Comparison of ENCODE assay signal across 14 cellular contexts in genomic region chr12:203074-203461, GRCh38. TPM values are rescaled to one million over a fixed set of nuclear protein-coding genes. Genes with fewer than 3 reads are reported as not detected.
DNase-seq lines count a peak whose midpoint lies in the region; FAIRE-seq and TF ChIP-seq lines count a peak whose summit lies in the region.
"Had no signal": no experiment of that assay in that cellular context is flagged by ENCODE, and none has a peak within 500 bp of the region (broad histone marks: within the 10 kb centered on the region; RNA-seq: fewer than 3 reads in every experiment).

No MANE protein-coding gene starts in this region.

- H3K27me3 ChIP-seq in SJSA1 (replicated peaks) = peaks cover 89% of the 10 kb centered on the region
- H3K27me3 ChIP-seq in esophagus muscularis mucosa = peaks cover 0 to 84% (median 17%) of the 10 kb centered on the region in 4 donors
- H3K27me3 ChIP-seq in osteoblast (ENCODE audit: insufficient read depth, low read length) = peaks cover 64% of the 10 kb centered on the region
- peaks cover 52% of the 10 kb centered on the region for H3K27me3 ChIP-seq in transverse colon

- TF ChIP-seq CTCF in esophagus muscularis mucosa (IDR thresholded peaks at IDR 0.05) = no peak
- no peak for TF ChIP-seq CTCF in osteoblast (IDR thresholded peaks at IDR 0.05; ENCODE audit: extremely low read depth, low read depth, low read length)
- TF ChIP-seq CTCF in transverse colon (IDR thresholded peaks at IDR 0.05) = no peak

- DNase-seq in SJSA1 (ENCODE audit: low read depth in 1 of 2, low spot score in 2 of 2) (no peak), esophagus muscularis mucosa (ENCODE audit: extremely low spot score) (no peak), osteoblast (ENCODE audit: insufficient read length, low spot score, missing footprints) (no peak), transverse colon (no peak), head of caudate nucleus (no peak), frontal cortex (ENCODE audit: low spot score in 2 of 2) (no peak)
- no peak for DNase-seq in NK-92 treated with Interleukin-12 subunit alpha and Interleukin-12 subunit beta, amount 100 ng/mL, for 24 hours (lab: John Stamatoyannopoulos, UW)
- DNase-seq: activated effector memory CD4-positive, alpha-beta T cell treated with anti-CD3 and anti-CD28 coated beads, Interleukin-2, amount 50 U/mL, for 16 hours; NCI-H2227 treated with DMSO at 0.1 percent for 48 hours; stimulated activated CD4-positive, alpha-beta T cell treated with anti-CD3 and anti-CD28 coated beads, Interleukin-4, amount 100 ng/mL, for 1 hour; stimulated activated naive CD4-positive, alpha-beta T cell; T-helper 17 cell had no signal

- H3K36me3 ChIP-seq in SJSA1 (no peaks in the 10 kb centered on the region), esophagus muscularis mucosa (no peaks in the 10 kb centered on the region), osteoblast (ENCODE audit: insufficient read depth, low read length) (no peaks in the 10 kb centered on the region), transverse colon (no peaks in the 10 kb centered on the region)

- no peaks in the 10 kb centered on the region for H3K79me2 ChIP-seq in osteoblast (ENCODE audit: insufficient read depth, low read length)

- in situ Hi-C loops in transverse colon (cut with MboI; ENCODE audit: low pct_ligation_motif_present in 1 of 4, low pct_unique_long_range_greater_than_20kb in 1 of 4, low sequenced_read_pairs in 3 of 4) = no loop called here

- H3K4me3 ChIP-seq in SJSA1 = peak overlapping the region; percentile 32
- H3K4me3 ChIP-seq in esophagus muscularis mucosa = peak overlapping the region; percentile 56 to 60 (median 58)
- H3K4me3 ChIP-seq in osteoblast (ENCODE audit: insufficient read depth, low read length) = peak overlapping the region; percentile 50
- H3K4me3 ChIP-seq in transverse colon = peak overlapping the region in 3 of 4 donors; percentile 24 to 50 (median 43)

- FAIRE-seq in frontal cortex (lab: Jason Lieb, UNC) = no peak

- intact Hi-C loops in esophagus muscularis mucosa (cut with DNase I) (no loop called here), transverse colon (cut with DNase I; ENCODE audit: low total_unique reads) (no loop called here), head of caudate nucleus (cut with DNase I) (no loop called here)

- 89% methylated on average over 7 of the region's 16 CpGs for WGBS in esophagus muscularis mucosa
- WGBS in transverse colon (ENCODE audit: low coverage in 1 of 2), 2 donors = 71 to 80% methylated on average over 8 to 16 of the region's 16 CpGs

- H3K9me3 ChIP-seq in SJSA1 (replicated peaks) (peaks cover 2% of the 10 kb centered on the region), esophagus muscularis mucosa (no peaks in the 10 kb centered on the region), osteoblast (ENCODE audit: low read depth, low read length) (no peaks in the 10 kb centered on the region), transverse colon (no peaks in the 10 kb centered on the region)

- H3K4me1 ChIP-seq in SJSA1 (replicated peaks) = peaks cover 19% of the 10 kb centered on the region
- peaks cover 4 to 19% (median 14%) of the 10 kb centered on the region in 4 donors for H3K4me1 ChIP-seq in esophagus muscularis mucosa
- no peaks in the 10 kb centered on the region for H3K4me1 ChIP-seq in osteoblast (ENCODE audit: insufficient read depth, low read length)
- peaks cover 0 to 10% (median 3%) of the 10 kb centered on the region in 4 donors for H3K4me1 ChIP-seq in transverse colon

- TF ChIP-seq POLR2A in esophagus muscularis mucosa (IDR thresholded peaks at IDR 0.05; ENCODE audit: low read depth) (no peak), transverse colon (IDR thresholded peaks at IDR 0.05) (no peak)

- H3K27ac ChIP-seq in SJSA1 (no peak overlapping the region), esophagus muscularis mucosa (replicated peaks in 1 of 4) (no peak overlapping the region), osteoblast (ENCODE audit: low read depth, low read length) (no peak overlapping the region), transverse colon (no peak overlapping the region)

- no peaks in the 10 kb centered on the region for H4K20me1 ChIP-seq in osteoblast (ENCODE audit: insufficient read depth, low read length)

- peak overlapping the region; percentile 61 for H3K4me2 ChIP-seq in osteoblast (ENCODE audit: insufficient read depth, low read length)

- TF ChIP-seq EP300 in esophagus muscularis mucosa (IDR thresholded peaks at IDR 0.05) (no peak), transverse colon (IDR thresholded peaks at IDR 0.05; ENCODE audit: low read depth) (no peak)

- H2AFZ ChIP-seq in osteoblast (ENCODE audit: low read length) = no peak overlapping the region

RNA-seq across cellular contexts. Expression of gene SLC6A12, which starts 10.9 kb away (rescaled TPM):
- total RNA-seq in SJSA1 (2014; rRNA removed; shearing (Covaris generic)) = not detected in 2 replicates
- total RNA-seq in esophagus muscularis mucosa (under 1 TPM in 3 of 4 donors, not detected in 1; 0.17 to 0.78 (median 0.34) TPM), osteoblast (not detected in 2 replicates), transverse colon (10 to 100 TPM in 1 of 4 donors, 1 to 10 TPM in 3; 1.2 to 13.5 (median 3.0) TPM), frontal cortex (6.9 TPM)
- total RNA-seq: kidney epithelial cell, PC-3, T-helper 17 cell had no signal

RNA-seq across cellular contexts. Expression of gene SLC6A13, which starts 59.6 kb away (rescaled TPM):
- not detected in 2 replicates for total RNA-seq in SJSA1 (2014; rRNA removed; shearing (Covaris generic))
- total RNA-seq in esophagus muscularis mucosa = not detected
- not detected in 2 replicates for total RNA-seq in osteoblast
- not detected for total RNA-seq in transverse colon
- 12.2 TPM for total RNA-seq in frontal cortex
- total RNA-seq: kidney epithelial cell, PC-3 had no signal

Comparison
In these comparisons a context has a peak if more than half of its experiments do, and no peak if none do; other contexts are left out.
1. RNA of gene SLC6A13, which starts 59.6 kb away (total RNA-seq): 12.2 TPM in frontal cortex (single experiment); not detected in SJSA1, not detected in esophagus muscularis mucosa, not detected in osteoblast and not detected in transverse colon; every median in the first group is over 10 times any median in the second.
2. Peak in every context shown above with its lines, with median percentiles within 50 percentile points of each other: H3K4me3 ChIP-seq.